In genomic region chr6:156563710-156564109, GRCh38 we compare ENCODE assay signal across 10 cellular contexts.
DNase-seq lines count a peak whose midpoint lies in the region; ATAC-seq and TF ChIP-seq lines count a peak whose summit lies in the region.
"Had no signal": no experiment of that assay in that cellular context is flagged by ENCODE, and none has a peak within 500 bp of the region (broad histone marks: within the 10 kb centered on the region; RNA-seq: fewer than 3 reads in every experiment).

No MANE protein-coding gene starts in this region.

- peaks cover 13% of the 10 kb centered on the region for H3K9me3 Mint-ChIP-seq in activated T-helper 1 cell treated with anti-CD3 and anti-CD28 coated beads, Interleukin-12 subunit alpha, Interleukin-12 subunit beta, Interleukin-2, Interleukin-4 antibody, amounts not matched to agents 30 ng/mL and 10 ng/mL and 1 ng/mL, durations not matched to agents 14 hours and 24 hours and 36 hours

- 76 to 82% (median 78%) methylated on average over 9 of the region's 9 CpGs for WGBS in spleen, 5 donors

- ATAC-seq in GM19035 (IDR thresholded peaks at IDR 0.05; ENCODE audit: unreplicated experiment), result no peak

- H3K27ac ChIP-seq in Karpas-422 (ENCODE audit: low read length), result no peak overlapping the region
- H3K27ac ChIP-seq in spleen, result no peak overlapping the region
- H3K27ac ChIP-seq: C4-2B had no signal

- H3K9ac ChIP-seq in Karpas-422 (ENCODE audit: low read length), result no peak overlapping the region

- TF ChIP-seq CTCF in GM13976 (IDR thresholded peaks at IDR 0.05; ENCODE audit: borderline replicate concordance, control extremely low read depth, extremely low read depth, insufficient read depth, missing control alignments) (no peak), spleen (IDR thresholded peaks at IDR 0.05 in 8 of 11, conservative IDR thresholded peaks at IDR 0.05 in 3 of 11) (no peak)

- peaks cover 7% of the 10 kb centered on the region for H3K4me1 Mint-ChIP-seq in activated T-helper 1 cell treated with anti-CD3 and anti-CD28 coated beads, Interleukin-12 subunit alpha, Interleukin-12 subunit beta, Interleukin-2, Interleukin-4 antibody, amounts not matched to agents 30 ng/mL and 10 ng/mL and 1 ng/mL, durations not matched to agents 14 hours and 24 hours and 36 hours (ENCODE audit: low read depth)

- intact Hi-C loops in spleen (cut with DNase I; ENCODE audit: low total_unique reads), result loop anchor here (10.0 kb wide), 2 partner anchors 121 to 201 kb away; no protein-coding TSS in a partner anchor
- intact Hi-C loops in activated T-helper 1 cell treated with anti-CD3 and anti-CD28 coated beads, Interleukin-12 subunit alpha, Interleukin-12 subunit beta, Interleukin-2, Interleukin-4 antibody, amounts not matched to agents 30 ng/mL and 10 ng/mL and 1 ng/mL, durations not matched to agents 14 hours and 24 hours and 36 hours (cut with micrococcal nuclease), result loop anchor here (1.0 to 2.0 kb wide), 6 partner anchors 123 to 1236 kb away; partner anchors contain the start of gene ARID1B

- no peak overlapping the region for H3K4me3 Mint-ChIP-seq in activated T-helper 1 cell treated with anti-CD3 and anti-CD28 coated beads, Interleukin-12 subunit alpha, Interleukin-12 subunit beta, Interleukin-2, Interleukin-4 antibody, amounts not matched to agents 30 ng/mL and 10 ng/mL and 1 ng/mL, durations not matched to agents 14 hours and 24 hours and 36 hours
- H3K4me3 Mint-ChIP-seq: dendritic cell treated with granulocyte-macrophage colony-stimulating factor and Interleukin-4, amounts not matched to agents 40 ng/mL and 50 ng/mL, for 4 days had no signal

- H3K27ac Mint-ChIP-seq in activated T-helper 1 cell treated with anti-CD3 and anti-CD28 coated beads, Interleukin-12 subunit alpha, Interleukin-12 subunit beta, Interleukin-2, Interleukin-4 antibody, amounts not matched to agents 30 ng/mL and 10 ng/mL and 1 ng/mL, durations not matched to agents 14 hours and 24 hours and 36 hours, result no peak overlapping the region
- H3K27ac Mint-ChIP-seq: dendritic cell treated with granulocyte-macrophage colony-stimulating factor and Interleukin-4, amounts not matched to agents 40 ng/mL and 50 ng/mL, for 4 days had no signal

- in situ Hi-C loops in GM13976 (cut with MboI; ENCODE audit: low sequenced_read_pairs, unreplicated experiment), result no loop called here

- H3K27me3 Mint-ChIP-seq in activated T-helper 1 cell treated with anti-CD3 and anti-CD28 coated beads, Interleukin-12 subunit alpha, Interleukin-12 subunit beta, Interleukin-2, Interleukin-4 antibody, amounts not matched to agents 30 ng/mL and 10 ng/mL and 1 ng/mL, durations not matched to agents 14 hours and 24 hours and 36 hours (ENCODE audit: insufficient read depth), result peaks cover 3% of the 10 kb centered on the region
- H3K27me3 Mint-ChIP-seq: dendritic cell treated with granulocyte-macrophage colony-stimulating factor and Interleukin-4, amounts not matched to agents 40 ng/mL and 50 ng/mL, for 4 days had no signal

- TF ChIP-seq POLR2A in spleen (IDR thresholded peaks at IDR 0.05), result no peak

- H3K4me1 ChIP-seq in Karpas-422 (ENCODE audit: low read length), result peaks cover 12% of the 10 kb centered on the region
- H3K4me1 ChIP-seq in spleen, result peaks cover 0 to 14% (median 7%) of the 10 kb centered on the region in 6 donors

- H2AFZ ChIP-seq in Karpas-422 (ENCODE audit: low read length), result no peak overlapping the region

- H3K4me3 ChIP-seq in Karpas-422 (ENCODE audit: low read length) (no peak overlapping the region), spleen (no peak overlapping the region)

- H3K27me3 ChIP-seq in Karpas-422 (ENCODE audit: low read length), result no peaks in the 10 kb centered on the region; the same call in 1 of the 2 replicates
- H3K27me3 ChIP-seq in spleen (replicated peaks in 1 of 7), result no peaks in the 10 kb centered on the region

- no peaks in the 10 kb centered on the region for H3K36me3 ChIP-seq in Karpas-422 (ENCODE audit: insufficient read depth, low read length)
- H3K36me3 ChIP-seq in spleen, result no peaks in the 10 kb centered on the region

- no peaks in the 10 kb centered on the region for H4K20me1 ChIP-seq in Karpas-422 (ENCODE audit: insufficient read depth, low read depth, low read length)

- DNase-seq in Karpas-422 (no peak), NCI-H2107 treated with DMSO at 0.1 percent for 48 hours (lab: John Stamatoyannopoulos, UW; ENCODE audit: unreplicated experiment) (peak; percentile 95), SHP77 (lab: John Stamatoyannopoulos, UW) (peak; percentile 87 to 90), mucosa of gallbladder (ENCODE audit: low spot score) (peak; percentile 14), GM13976 (ENCODE audit: low spot score) (no peak), spleen (no peak)
- DNase-seq in activated T-helper 1 cell treated with anti-CD3 and anti-CD28 coated beads, Interleukin-12 subunit alpha, Interleukin-12 subunit beta, Interleukin-2, Interleukin-4 antibody, amounts not matched to agents 30 ng/mL and 10 ng/mL and 1 ng/mL, durations not matched to agents 14 hours and 24 hours and 36 hours (ENCODE audit: low spot score), result no peak

- no peaks in the 10 kb centered on the region for H3K79me2 ChIP-seq in Karpas-422 (ENCODE audit: low read length)

- H3K4me2 ChIP-seq in Karpas-422 (ENCODE audit: low read depth, low read length, poor library complexity, severe bottlenecking), result peak overlapping the region; percentile 3

- no peaks in the 10 kb centered on the region for H3K36me3 Mint-ChIP-seq in activated T-helper 1 cell treated with anti-CD3 and anti-CD28 coated beads, Interleukin-12 subunit alpha, Interleukin-12 subunit beta, Interleukin-2, Interleukin-4 antibody, amounts not matched to agents 30 ng/mL and 10 ng/mL and 1 ng/mL, durations not matched to agents 14 hours and 24 hours and 36 hours (ENCODE audit: low read depth)

- no peaks in the 10 kb centered on the region for H3K9me2 ChIP-seq in Karpas-422 (replicated peaks; ENCODE audit: insufficient read depth, low read length)

- no peaks in the 10 kb centered on the region for H3K9me3 ChIP-seq in Karpas-422 (ENCODE audit: low read length)
- peaks cover 0 to 18% (median 14%) of the 10 kb centered on the region in 8 donors for H3K9me3 ChIP-seq in spleen

Comparison
In these comparisons a context has a peak if more than half of its experiments do, and no peak if none do; other contexts are left out.
1. DNase-seq: peak in NCI-H2107 treated with DMSO at 0.1 percent for 48 hours (single experiment), SHP77 (2 of 2) and mucosa of gallbladder (single experiment); none in Karpas-422 (single experiment), GM13976 (single experiment), spleen (single experiment) and activated T-helper 1 cell treated with anti-CD3 and anti-CD28 coated beads, Interleukin-12 subunit alpha, Interleukin-12 subunit beta, Interleukin-2, Interleukin-4 antibody, amounts not matched to agents 30 ng/mL and 10 ng/mL and 1 ng/mL, durations not matched to agents 14 hours and 24 hours and 36 hours (single experiment).